In genomic region chr6:138869343-138869742, GRCh38 we compare ENCODE assay signal across 23 cellular contexts.
A peak's percentile ranks its signal among the peaks of the same experiment; 100 is the strongest.
DNase-seq lines count a peak whose midpoint lies in the region; ATAC-seq and TF ChIP-seq lines count a peak whose summit lies in the region.
"Had no signal": no experiment of that assay in that cellular context is flagged by ENCODE, and none has a peak within 500 bp of the region (broad histone marks: within the 10 kb centered on the region; RNA-seq: fewer than 3 reads in every experiment).

No MANE protein-coding gene starts in this region.

- H3K4me3 ChIP-seq in SK-N-MC (peak overlapping the region; percentile 14; the same call in 1 of the 2 replicates), fibroblast of pulmonary artery (replicated peaks; ENCODE audit: low read depth, low read length) (no peak overlapping the region), stomach smooth muscle (ENCODE audit: low read length in 2 of 2) (no peak overlapping the region)
- H3K4me3 ChIP-seq: ovary, PC-9, suprapubic skin had no signal

- H3K4me1 ChIP-seq in stomach smooth muscle (ENCODE audit: control insufficient read depth, insufficient read depth, low read length): peaks cover 34% of the 10 kb centered on the region
- H3K4me1 ChIP-seq: suprapubic skin had no signal

- no peaks in the 10 kb centered on the region for H3K27me3 ChIP-seq in stomach smooth muscle (ENCODE audit: control insufficient read depth in 1 of 2, insufficient read depth in 2 of 2, low read length in 2 of 2)
- H3K27me3 ChIP-seq: ovary, suprapubic skin had no signal

- peak; percentile 61 for DNase-seq in SK-N-MC (ENCODE audit: low read depth, low spot score)
- DNase-seq in fibroblast of pulmonary artery (ENCODE audit: low read depth): peak; percentile 22
- peak; percentile 50 for DNase-seq in iPS-NIHi7 (ENCODE audit: extremely low spot score)
- no peak for DNase-seq in activated CD8-positive, alpha-beta memory T cell treated with anti-CD3 and anti-CD28 coated beads for 24 hours
- DNase-seq: activated CD4-positive, alpha-beta T cell treated with anti-CD3 and anti-CD28 coated beads, Interleukin-2, amount 10 ng/mL, durations not matched to agents 7 days and 5 days; activated naive CD4-positive, alpha-beta T cell treated with anti-CD3 and anti-CD28 coated beads for 36 hours; activated T-cell treated with anti-CD3 and anti-CD28 coated beads for 4 hours; Calu3; GF-D8; KG1; midbrain; NCI-H748 treated with DMSO at 0.1 percent for 48 hours; ovary; PC-9; small intestine; stimulated activated CD4-positive, alpha-beta T cell treated with anti-CD3 and anti-CD28 coated beads, Interleukin-4, amount 100 ng/mL, for 4 hours; stimulated activated CD8-positive, alpha-beta memory T cell treated with anti-CD3 and anti-CD28 coated beads, Interleukin-4, amount 100 ng/mL, for 48 hours had no signal

- H3K36me3 ChIP-seq in SK-N-MC (ENCODE audit: insufficient read depth, low read length) (no peaks in the 10 kb centered on the region), stomach smooth muscle (ENCODE audit: control insufficient read depth in 2 of 2, insufficient read depth in 2 of 2, low read length in 2 of 2) (no peaks in the 10 kb centered on the region)
- H3K36me3 ChIP-seq: ovary, suprapubic skin had no signal

- no peak for TF ChIP-seq CTCF in fibroblast of pulmonary artery (IDR thresholded peaks at IDR 0.05; ENCODE audit: low read length, missing control alignments)

- no peak overlapping the region for H3K9ac ChIP-seq in SK-N-MC (ENCODE audit: insufficient read length)
- no peak overlapping the region for H3K9ac ChIP-seq in stomach smooth muscle (ENCODE audit: low read length in 2 of 2)

- H3K27ac ChIP-seq in SK-N-MC (peak overlapping the region; percentile 27; the same call in 1 of the 2 replicates), stomach smooth muscle (ENCODE audit: low read length) (peak overlapping the region; percentile 60)
- H3K27ac ChIP-seq: epithelial cell of prostate, ovary, PC-9, suprapubic skin had no signal

- ATAC-seq in GM21515 (IDR thresholded peaks at IDR 0.05; ENCODE audit: unreplicated experiment): no peak
- no peak for ATAC-seq in HG03045 (IDR thresholded peaks at IDR 0.05; ENCODE audit: unreplicated experiment)
- ATAC-seq: SK-N-SH treated with all-trans-retinoic acid at 6 μM for 48 hours had no signal

- H3K9me3 ChIP-seq in SK-N-MC (ENCODE audit: low read depth, low read length) (no peaks in the 10 kb centered on the region), stomach smooth muscle (ENCODE audit: control insufficient read depth in 2 of 2, low read length in 2 of 2) (no peaks in the 10 kb centered on the region)
- H3K9me3 ChIP-seq: ovary, suprapubic skin had no signal
